Comparison of ENCODE assay signal across 18 cellular contexts in genomic region chr7:8215648-8216047, GRCh38.
"Had no signal": no experiment of that assay in that cellular context is flagged by ENCODE, and none has a peak within 500 bp of the region (broad histone marks: within the 10 kb centered on the region; RNA-seq: fewer than 3 reads in every experiment).

No MANE protein-coding gene starts in this region.

- H3K27ac ChIP-seq: epithelial cell of prostate, gastrocnemius medialis, neural progenitor cell, pancreas, prostate gland, right lobe of liver, testis, tibial nerve had no signal

- H3K4me1 ChIP-seq: prostate gland, testis had no signal

- H3K9ac ChIP-seq: neural progenitor cell had no signal

- H2AFZ ChIP-seq: neural progenitor cell had no signal

- H3K9me3 Mint-ChIP-seq: natural killer cell; neural progenitor cell; stimulated activated effector memory CD8-positive, alpha-beta T cell treated with anti-CD3 and anti-CD28 coated beads, Interleukin-12 subunit alpha, Interleukin-12 subunit beta, amount 100 ng/mL, for 72 hours had no signal

- H3K9me3 ChIP-seq: esophagus muscularis mucosa, gastrocnemius medialis, pancreas, prostate gland, right lobe of liver, testis, tibial nerve had no signal

- H3K36me3 ChIP-seq: gastrocnemius medialis, neural progenitor cell, prostate gland, right lobe of liver, tibial nerve had no signal

- ATAC-seq: gastrocnemius medialis; left lobe of liver; natural killer cell; pancreas; right lobe of liver; stimulated activated effector memory CD8-positive, alpha-beta T cell treated with anti-CD3 and anti-CD28 coated beads, Interleukin-12 subunit alpha, Interleukin-12 subunit beta, amount 100 ng/mL, for 72 hours; stimulated activated naive CD8-positive, alpha-beta T cell treated with anti-CD3 and anti-CD28 coated beads, Interleukin-15, Interleukin-2, amounts not matched to agents 100 U/mL and 50 U/mL, for 24 hours had no signal

- DNase-seq: effector memory CD4-positive, alpha-beta T cell; gastrocnemius medialis; islet precursor cell; natural killer cell; nucleus accumbens; pancreas; right lobe of liver; stimulated activated CD4-positive, alpha-beta T cell treated with anti-CD3 and anti-CD28 coated beads, Interleukin-4, amount 100 ng/mL, for 1 hour; stimulated activated CD8-positive, alpha-beta memory T cell treated with anti-CD3 and anti-CD28 coated beads, Interleukin-4, amount 100 ng/mL, for 48 hours; stimulated activated naive CD8-positive, alpha-beta T cell treated with anti-CD3 and anti-CD28 coated beads, Interleukin-15, Interleukin-2, amounts not matched to agents 100 U/mL and 50 U/mL, for 24 hours; testis had no signal

- H3K27me3 ChIP-seq: esophagus muscularis mucosa, gastrocnemius medialis, neural progenitor cell, pancreas, right lobe of liver, testis, tibial nerve had no signal

- H3K4me1 Mint-ChIP-seq: stimulated activated effector memory CD8-positive, alpha-beta T cell treated with anti-CD3 and anti-CD28 coated beads, Interleukin-12 subunit alpha, Interleukin-12 subunit beta, amount 100 ng/mL, for 72 hours had no signal

- H3K27ac Mint-ChIP-seq: natural killer cell; stimulated activated effector memory CD8-positive, alpha-beta T cell treated with anti-CD3 and anti-CD28 coated beads, Interleukin-12 subunit alpha, Interleukin-12 subunit beta, amount 100 ng/mL, for 72 hours had no signal

- H3K4me3 Mint-ChIP-seq: natural killer cell; neural progenitor cell; stimulated activated effector memory CD8-positive, alpha-beta T cell treated with anti-CD3 and anti-CD28 coated beads, Interleukin-12 subunit alpha, Interleukin-12 subunit beta, amount 100 ng/mL, for 72 hours had no signal

- H3K36me3 Mint-ChIP-seq: natural killer cell; neural progenitor cell; stimulated activated effector memory CD8-positive, alpha-beta T cell treated with anti-CD3 and anti-CD28 coated beads, Interleukin-12 subunit alpha, Interleukin-12 subunit beta, amount 100 ng/mL, for 72 hours had no signal

- H3K4me3 ChIP-seq: esophagus muscularis mucosa, gastrocnemius medialis, neural progenitor cell, pancreas, prostate gland, right lobe of liver, testis, tibial nerve had no signal

- H3K4me2 ChIP-seq: neural progenitor cell had no signal
